ENCODE assay signal across 19 cellular contexts in genomic region chrX:20451936-20452335, GRCh38.
DNase-seq lines count a peak whose midpoint lies in the region; ATAC-seq and TF ChIP-seq lines count a peak whose summit lies in the region.
"Had no signal": no experiment of that assay in that cellular context is flagged by ENCODE, and none has a peak within 500 bp of the region (broad histone marks: within the 10 kb centered on the region; RNA-seq: fewer than 3 reads in every experiment).

No MANE protein-coding gene starts in this region.

- ATAC-seq in activated T-cell treated with anti-CD3 and anti-CD28 coated beads, Interleukin-2, amount 50 U/mL, for 72 hours (replicated peaks in 1 of 2): no peak
- no peak for ATAC-seq in activated T-cell treated with anti-CD3 and anti-CD28 coated beads, Interleukin-2, amount 50 U/mL, for 4 hours
- ATAC-seq: HCT116; HepG2; stimulated activated memory B cell treated with anti-CD40 and anti-IgM and Interleukin-4, amounts not matched to agents 10 μg/mL and 1 μg/mL and 100 μg/mL, for 72 hours had no signal

- no peak for TF ChIP-seq CTCF in chondrocyte (IDR thresholded peaks at IDR 0.05)

- H3K9me3 Mint-ChIP-seq in activated T-cell treated with anti-CD3 and anti-CD28 coated beads, Interleukin-2, amount 50 U/mL, for 72 hours: peaks cover 1 to 5% of the 10 kb centered on the region in 2 donors
- no peaks in the 10 kb centered on the region for H3K9me3 Mint-ChIP-seq in activated T-cell treated with anti-CD3 and anti-CD28 coated beads, Interleukin-2, amount 50 U/mL, for 4 hours
- peaks cover 4% of the 10 kb centered on the region for H3K9me3 Mint-ChIP-seq in activated naive CD8-positive, alpha-beta T cell treated with anti-CD3 and anti-CD28 coated beads for 36 hours
- peaks cover 5% of the 10 kb centered on the region for H3K9me3 Mint-ChIP-seq in chondrocyte (ENCODE audit: low read depth)
- H3K9me3 Mint-ChIP-seq in activated T-helper 2 cell treated with anti-CD3 and anti-CD28 coated beads, Interferon-gamma antibody, Interleukin-2, Interleukin-4, amounts not matched to agents 10 μg/mL and 5 μg/mL and 100 μg/mL, durations not matched to agents 14 hours and 24 hours and 36 hours: peaks cover 5% of the 10 kb centered on the region
- H3K9me3 Mint-ChIP-seq: stimulated activated memory B cell treated with anti-CD40 and anti-IgM and Interleukin-4, amounts not matched to agents 10 μg/mL and 1 μg/mL and 100 μg/mL, for 72 hours had no signal

- DNase-seq in activated T-cell treated with anti-CD3 and anti-CD28 coated beads, Interleukin-2, amount 50 U/mL, for 72 hours: no peak
- DNase-seq in activated T-cell treated with anti-CD3 and anti-CD28 coated beads, Interleukin-2, amount 50 U/mL, for 4 hours: no peak
- DNase-seq in NCI-H2171 treated with DMSO at 0.1 percent for 48 hours (lab: John Stamatoyannopoulos, UW): peak; percentile 79
- no peak for DNase-seq in activated naive CD8-positive, alpha-beta T cell treated with anti-CD3 and anti-CD28 coated beads for 36 hours
- DNase-seq in SW480 (ENCODE audit: low spot score): no peak
- no peak for DNase-seq in chondrocyte (ENCODE audit: low spot score)
- no peak for DNase-seq in activated T-helper 2 cell treated with anti-CD3 and anti-CD28 coated beads, Interferon-gamma antibody, Interleukin-2, Interleukin-4, amounts not matched to agents 10 μg/mL and 5 μg/mL and 100 μg/mL, durations not matched to agents 14 hours and 24 hours and 36 hours (ENCODE audit: low spot score)
- DNase-seq: activated CD4-positive, alpha-beta T cell treated with anti-CD3 and anti-CD28 coated beads for 48 hours; activated naive CD4-positive, alpha-beta T cell treated with Interleukin-2 at 50 U/mL for 16 hours; activated T-cell treated with anti-CD3 and anti-CD28 coated beads for 4 hours; midbrain; NCI-H187 treated with DMSO at 0.1 percent for 48 hours; NCI-H2227 treated with DMSO at 0.1 percent for 48 hours; NK-92 treated with Interleukin-12 subunit alpha and Interleukin-12 subunit beta, amount 100 ng/mL, for 24 hours; SIG-M5 had no signal

- H3K27me3 Mint-ChIP-seq in activated T-cell treated with anti-CD3 and anti-CD28 coated beads, Interleukin-2, amount 50 U/mL, for 72 hours (ENCODE audit: low read depth): peaks cover 15% of the 10 kb centered on the region
- H3K27me3 Mint-ChIP-seq in activated T-cell treated with anti-CD3 and anti-CD28 coated beads, Interleukin-2, amount 50 U/mL, for 4 hours (ENCODE audit: low read depth): no peaks in the 10 kb centered on the region
- no peaks in the 10 kb centered on the region for H3K27me3 Mint-ChIP-seq in activated naive CD8-positive, alpha-beta T cell treated with anti-CD3 and anti-CD28 coated beads for 36 hours
- no peaks in the 10 kb centered on the region for H3K27me3 Mint-ChIP-seq in chondrocyte (ENCODE audit: low read depth)
- H3K27me3 Mint-ChIP-seq in activated T-helper 2 cell treated with anti-CD3 and anti-CD28 coated beads, Interferon-gamma antibody, Interleukin-2, Interleukin-4, amounts not matched to agents 10 μg/mL and 5 μg/mL and 100 μg/mL, durations not matched to agents 14 hours and 24 hours and 36 hours (ENCODE audit: low read depth): peaks cover 2% of the 10 kb centered on the region
- H3K27me3 Mint-ChIP-seq: stimulated activated memory B cell treated with anti-CD40 and anti-IgM and Interleukin-4, amounts not matched to agents 10 μg/mL and 1 μg/mL and 100 μg/mL, for 72 hours had no signal

- intact Hi-C loops in activated T-helper 2 cell treated with anti-CD3 and anti-CD28 coated beads, Interferon-gamma antibody, Interleukin-2, Interleukin-4, amounts not matched to agents 10 μg/mL and 5 μg/mL and 100 μg/mL, durations not matched to agents 14 hours and 24 hours and 36 hours (cut with micrococcal nuclease): loop anchor here (1.0 kb wide), 1 partner anchor 64 kb away; no protein-coding TSS in a partner anchor

- peak overlapping the region; percentile 82 for H3K27ac Mint-ChIP-seq in activated T-cell treated with anti-CD3 and anti-CD28 coated beads, Interleukin-2, amount 50 U/mL, for 72 hours
- H3K27ac Mint-ChIP-seq in activated naive CD8-positive, alpha-beta T cell treated with anti-CD3 and anti-CD28 coated beads for 36 hours: peak overlapping the region; percentile 58
- H3K27ac Mint-ChIP-seq in chondrocyte (ENCODE audit: unreplicated experiment): no peak overlapping the region
- no peak overlapping the region for H3K27ac Mint-ChIP-seq in activated T-helper 2 cell treated with anti-CD3 and anti-CD28 coated beads, Interferon-gamma antibody, Interleukin-2, Interleukin-4, amounts not matched to agents 10 μg/mL and 5 μg/mL and 100 μg/mL, durations not matched to agents 14 hours and 24 hours and 36 hours
- H3K27ac Mint-ChIP-seq: nephron had no signal

- H3K4me1 Mint-ChIP-seq in activated T-cell treated with anti-CD3 and anti-CD28 coated beads, Interleukin-2, amount 50 U/mL, for 72 hours (ENCODE audit: low read depth): peaks cover 21% of the 10 kb centered on the region
- peaks cover 29% of the 10 kb centered on the region for H3K4me1 Mint-ChIP-seq in activated T-cell treated with anti-CD3 and anti-CD28 coated beads, Interleukin-2, amount 50 U/mL, for 4 hours (ENCODE audit: low read depth)
- peaks cover 38% of the 10 kb centered on the region for H3K4me1 Mint-ChIP-seq in activated naive CD8-positive, alpha-beta T cell treated with anti-CD3 and anti-CD28 coated beads for 36 hours
- H3K4me1 Mint-ChIP-seq in chondrocyte (ENCODE audit: low read depth): peaks cover 17% of the 10 kb centered on the region
- peaks cover 44% of the 10 kb centered on the region for H3K4me1 Mint-ChIP-seq in activated T-helper 2 cell treated with anti-CD3 and anti-CD28 coated beads, Interferon-gamma antibody, Interleukin-2, Interleukin-4, amounts not matched to agents 10 μg/mL and 5 μg/mL and 100 μg/mL, durations not matched to agents 14 hours and 24 hours and 36 hours (ENCODE audit: low read depth)
- H3K4me1 Mint-ChIP-seq: nephron had no signal

- peak overlapping the region in 1 of 2 donors; percentile 83 for H3K4me3 Mint-ChIP-seq in activated T-cell treated with anti-CD3 and anti-CD28 coated beads, Interleukin-2, amount 50 U/mL, for 72 hours
- H3K4me3 Mint-ChIP-seq in activated T-cell treated with anti-CD3 and anti-CD28 coated beads, Interleukin-2, amount 50 U/mL, for 4 hours: no peak overlapping the region
- H3K4me3 Mint-ChIP-seq in activated naive CD8-positive, alpha-beta T cell treated with anti-CD3 and anti-CD28 coated beads for 36 hours: no peak overlapping the region
- no peak overlapping the region for H3K4me3 Mint-ChIP-seq in chondrocyte (ENCODE audit: unreplicated experiment)
- no peak overlapping the region for H3K4me3 Mint-ChIP-seq in activated T-helper 2 cell treated with anti-CD3 and anti-CD28 coated beads, Interferon-gamma antibody, Interleukin-2, Interleukin-4, amounts not matched to agents 10 μg/mL and 5 μg/mL and 100 μg/mL, durations not matched to agents 14 hours and 24 hours and 36 hours (ENCODE audit: low read depth)
- H3K4me3 Mint-ChIP-seq: nephron; stimulated activated memory B cell treated with anti-CD40 and anti-IgM and Interleukin-4, amounts not matched to agents 10 μg/mL and 1 μg/mL and 100 μg/mL, for 72 hours had no signal

- peaks cover 1 to 3% of the 10 kb centered on the region in 2 donors for H3K36me3 Mint-ChIP-seq in activated T-cell treated with anti-CD3 and anti-CD28 coated beads, Interleukin-2, amount 50 U/mL, for 72 hours (ENCODE audit: insufficient read depth in 2 of 2)
- no peaks in the 10 kb centered on the region for H3K36me3 Mint-ChIP-seq in activated T-cell treated with anti-CD3 and anti-CD28 coated beads, Interleukin-2, amount 50 U/mL, for 4 hours (ENCODE audit: insufficient read depth)
- peaks cover 5% of the 10 kb centered on the region for H3K36me3 Mint-ChIP-seq in activated naive CD8-positive, alpha-beta T cell treated with anti-CD3 and anti-CD28 coated beads for 36 hours
- H3K36me3 Mint-ChIP-seq in chondrocyte (ENCODE audit: low read depth): no peaks in the 10 kb centered on the region
- peaks cover 4% of the 10 kb centered on the region for H3K36me3 Mint-ChIP-seq in activated T-helper 2 cell treated with anti-CD3 and anti-CD28 coated beads, Interferon-gamma antibody, Interleukin-2, Interleukin-4, amounts not matched to agents 10 μg/mL and 5 μg/mL and 100 μg/mL, durations not matched to agents 14 hours and 24 hours and 36 hours (ENCODE audit: low read depth)
- H3K36me3 Mint-ChIP-seq: stimulated activated memory B cell treated with anti-CD40 and anti-IgM and Interleukin-4, amounts not matched to agents 10 μg/mL and 1 μg/mL and 100 μg/mL, for 72 hours had no signal

Comparison
In these comparisons a context has a peak if more than half of its experiments do, and no peak if none do; other contexts are left out.
1. H3K27ac Mint-ChIP-seq: peak in activated T-cell treated with anti-CD3 and anti-CD28 coated beads, Interleukin-2, amount 50 U/mL, for 72 hours (single experiment) and activated naive CD8-positive, alpha-beta T cell treated with anti-CD3 and anti-CD28 coated beads for 36 hours (single experiment); none in chondrocyte (single experiment) and activated T-helper 2 cell treated with anti-CD3 and anti-CD28 coated beads, Interferon-gamma antibody, Interleukin-2, Interleukin-4, amounts not matched to agents 10 μg/mL and 5 μg/mL and 100 μg/mL, durations not matched to agents 14 hours and 24 hours and 36 hours (single experiment).